In genomic region chr6:166955865-166956443, GRCh38 we compare ENCODE assay signal across 1 cellular context.
TF ChIP-seq lines count a peak whose summit lies in the region.

No MANE protein-coding gene starts in this region.

TF ChIP-seq in HEK293, 187 proteins besides CTCF, POLR2A, EP300 and RAD21 (continued from another document and continues in another):
- TF ChIP-seq PRDM10 (tag by site-specific recombination; IDR thresholded peaks at IDR 0.05) (no peak), ZNF580 (tag by site-specific recombination; IDR thresholded peaks at IDR 0.05) (0 out of 2 replicates have a peak, but pooled peaks have one; percentile 59), MZF1 (tag by site-specific recombination; IDR thresholded peaks at IDR 0.05; ENCODE audit: borderline replicate concordance) (no peak; the same call in 1 of the 2 replicates), KLF16 (tag by site-specific recombination; IDR thresholded peaks at IDR 0.05) (no peak), ZIC2 (tag by site-specific recombination; IDR thresholded peaks at IDR 0.05) (peak; percentile 91), BCL6B (tag by site-specific recombination; IDR thresholded peaks at IDR 0.05) (no peak), ZNF148 (tag by site-specific recombination; IDR thresholded peaks at IDR 0.05; ENCODE audit: borderline replicate concordance) (no peak), ZBTB20 (tag by site-specific recombination; IDR thresholded peaks at IDR 0.05) (peak; percentile 88; the same call in 1 of the 2 replicates), ZXDB (tag by site-specific recombination; IDR thresholded peaks at IDR 0.05) (peak; percentile 9; the same call in 1 of the 2 replicates), ZNF621 (tag by site-specific recombination; IDR thresholded peaks at IDR 0.05) (no peak), ZNF558 (tag by site-specific recombination; IDR thresholded peaks at IDR 0.05) (no peak), PRDM6 (tag by site-specific recombination; IDR thresholded peaks at IDR 0.05) (no peak), ZNF514 (tag by site-specific recombination; IDR thresholded peaks at IDR 0.05) (no peak), ZNF48 (tag by site-specific recombination; IDR thresholded peaks at IDR 0.05) (no peak), KLF1 (tag by site-specific recombination; IDR thresholded peaks at IDR 0.05) (no peak), YY1 (tag by site-specific recombination; IDR thresholded peaks at IDR 0.05) (peak; percentile 63; the same call in 1 of the 2 replicates), MEIS1 (CRISPR knock-in tag; IDR thresholded peaks at IDR 0.05; ENCODE audit: borderline replicate concordance) (no peak), HIC1 (tag by site-specific recombination; IDR thresholded peaks at IDR 0.05) (0 out of 2 replicates have a peak, but pooled peaks have one; percentile 37), ZNF324 (tag by site-specific recombination; IDR thresholded peaks at IDR 0.05) (no peak), ZNF335 (tag by site-specific recombination; conservative IDR thresholded peaks at IDR 0.05) (peak; percentile 6; the same call in 1 of the 2 replicates), ZBTB8A (tag by site-specific recombination; IDR thresholded peaks at IDR 0.05) (peak; percentile 96), ZNF624 (tag by site-specific recombination; IDR thresholded peaks at IDR 0.05) (no peak), GLIS1 (tag by site-specific recombination; IDR thresholded peaks at IDR 0.05) (no peak), AEBP2 (tag by site-specific recombination; IDR thresholded peaks at IDR 0.05; ENCODE audit: borderline replicate concordance) (no peak), ZNF19 (tag by site-specific recombination; IDR thresholded peaks at IDR 0.05; ENCODE audit: low read depth) (no peak), ZSCAN30 (tag by site-specific recombination; IDR thresholded peaks at IDR 0.05) (peak; percentile 72), ZNF266 (tag by site-specific recombination; IDR thresholded peaks at IDR 0.05; ENCODE audit: low read depth) (no peak), ZNF423 (tag by site-specific recombination; IDR thresholded peaks at IDR 0.05) (no peak), ATF2 (tag by site-specific recombination; IDR thresholded peaks at IDR 0.05; ENCODE audit: low read depth) (no peak), SETDB1 (IDR thresholded peaks at IDR 0.05; ENCODE audit: insufficient read length, low read length) (no peak), ZNF707 (tag by site-specific recombination; IDR thresholded peaks at IDR 0.05) (no peak), ZBTB17 (tag by site-specific recombination; IDR thresholded peaks at IDR 0.05) (no peak), ZNF26 (tag by site-specific recombination; IDR thresholded peaks at IDR 0.05) (no peak), ZBTB10 (tag by site-specific recombination; IDR thresholded peaks at IDR 0.05) (no peak), ZBTB1 (tag by site-specific recombination; IDR thresholded peaks at IDR 0.05) (no peak), ZNF341 (tag by site-specific recombination; IDR thresholded peaks at IDR 0.05; ENCODE audit: low read depth) (0 out of 2 replicates have a peak, but pooled peaks have one; percentile 39), ZSCAN16 (tag by site-specific recombination; IDR thresholded peaks at IDR 0.05) (no peak), ZNF311 (tag by site-specific recombination; IDR thresholded peaks at IDR 0.05; ENCODE audit: borderline replicate concordance) (no peak), ZNF660 (tag by site-specific recombination; IDR thresholded peaks at IDR 0.05) (no peak), ZBTB26 (tag by site-specific recombination; optimal IDR thresholded peaks at IDR 0.05) (no peak)
